8 cellular contexts compared by ENCODE assay signal in genomic region chr19:48290923-48291700, GRCh38. TPM values are rescaled to one million over a fixed set of nuclear protein-coding genes. Genes with fewer than 3 reads are reported as not detected.
DNase-seq lines count a peak whose midpoint lies in the region; ATAC-seq and TF ChIP-seq lines count a peak whose summit lies in the region.

No MANE protein-coding gene starts in this region.

- H3K9me3 ChIP-seq in CD8-positive, alpha-beta memory T cell (ENCODE audit: low read length): no peaks in the 10 kb centered on the region
- H3K9me3 ChIP-seq in HUES48 (ENCODE audit: control insufficient read depth, insufficient read depth, low read length) (peaks cover 5% of the 10 kb centered on the region; the same call in 1 of the 2 replicates), Peyer's patch (no peaks in the 10 kb centered on the region)
- peaks cover 0 to 6% (median 4%) of the 10 kb centered on the region in 3 experiments for H3K9me3 ChIP-seq in naive thymus-derived CD4-positive, alpha-beta T cell (ENCODE audit: control insufficient read depth in 2 of 3, low read length in 3 of 3)

- H3K27ac Mint-ChIP-seq in CD8-positive, alpha-beta memory T cell: peak overlapping the region in 2 of 8 donors; percentile 36 to 65
- H3K27ac Mint-ChIP-seq in activated T-helper 2 cell treated with anti-CD3 and anti-CD28 coated beads, Interferon-gamma antibody, Interleukin-2, Interleukin-4, amounts not matched to agents 10 μg/mL and 5 μg/mL and 100 μg/mL, durations not matched to agents 14 hours and 24 hours and 36 hours: no peak overlapping the region
- peak overlapping the region in 2 of 9 donors; percentile 9 to 46 for H3K27ac Mint-ChIP-seq in naive thymus-derived CD4-positive, alpha-beta T cell

- DNase-seq in CD8-positive, alpha-beta memory T cell: peak; percentile 49 to 66 (median 56)
- peak; percentile 43 to 84 (median 81) for DNase-seq in Peyer's patch
- peak; percentile 42 for DNase-seq in activated T-helper 2 cell treated with anti-CD3 and anti-CD28 coated beads, Interferon-gamma antibody, Interleukin-2, Interleukin-4, amounts not matched to agents 10 μg/mL and 5 μg/mL and 100 μg/mL, durations not matched to agents 14 hours and 24 hours and 36 hours (ENCODE audit: low spot score)
- peak; percentile 85 for DNase-seq in fibroblast of pulmonary artery (ENCODE audit: low read depth)
- peak; percentile 22 to 79 (median 56) for DNase-seq in naive thymus-derived CD4-positive, alpha-beta T cell
- peak; percentile 77 for DNase-seq in stimulated activated naive CD8-positive, alpha-beta T cell treated with anti-CD3 and anti-CD28 coated beads, Interleukin-15, Interleukin-2, amounts not matched to agents 100 U/mL and 50 U/mL, for 24 hours

- no peak for TF ChIP-seq POLR2A in Peyer's patch (IDR thresholded peaks at IDR 0.05)

- H3K27ac ChIP-seq in CD8-positive, alpha-beta memory T cell (ENCODE audit: low read depth, low read length): no peak overlapping the region
- H3K27ac ChIP-seq in HUES48 (ENCODE audit: low read depth, low read length) (peak overlapping the region; percentile 93), Peyer's patch (peak overlapping the region in 1 of 4 donors; percentile 13)
- H3K27ac ChIP-seq in naive thymus-derived CD4-positive, alpha-beta T cell (ENCODE audit: low read depth, low read length): no peak overlapping the region

- ATAC-seq in naive thymus-derived CD4-positive, alpha-beta T cell: peak; percentile 79
- ATAC-seq in stimulated activated naive CD8-positive, alpha-beta T cell treated with anti-CD3 and anti-CD28 coated beads, Interleukin-15, Interleukin-2, amounts not matched to agents 100 U/mL and 50 U/mL, for 24 hours: peak; percentile 46
- no peak for ATAC-seq in GM19035 (IDR thresholded peaks at IDR 0.05; ENCODE audit: unreplicated experiment)

- peaks cover 2 to 34% of the 10 kb centered on the region in 2 donors for H3K27me3 Mint-ChIP-seq in CD8-positive, alpha-beta memory T cell
- H3K27me3 Mint-ChIP-seq in activated T-helper 2 cell treated with anti-CD3 and anti-CD28 coated beads, Interferon-gamma antibody, Interleukin-2, Interleukin-4, amounts not matched to agents 10 μg/mL and 5 μg/mL and 100 μg/mL, durations not matched to agents 14 hours and 24 hours and 36 hours (ENCODE audit: low read depth): no peaks in the 10 kb centered on the region
- H3K27me3 Mint-ChIP-seq in naive thymus-derived CD4-positive, alpha-beta T cell: peaks cover 0 to 7% (median 4%) of the 10 kb centered on the region in 5 donors

- peaks cover 2 to 9% (median 4%) of the 10 kb centered on the region in 5 donors for H3K9me3 Mint-ChIP-seq in CD8-positive, alpha-beta memory T cell
- no peaks in the 10 kb centered on the region for H3K9me3 Mint-ChIP-seq in activated T-helper 2 cell treated with anti-CD3 and anti-CD28 coated beads, Interferon-gamma antibody, Interleukin-2, Interleukin-4, amounts not matched to agents 10 μg/mL and 5 μg/mL and 100 μg/mL, durations not matched to agents 14 hours and 24 hours and 36 hours
- peaks cover 0 to 14% (median 6%) of the 10 kb centered on the region in 11 donors for H3K9me3 Mint-ChIP-seq in naive thymus-derived CD4-positive, alpha-beta T cell

- H3K4me1 Mint-ChIP-seq in CD8-positive, alpha-beta memory T cell: peaks cover 6 to 9% (median 6%) of the 10 kb centered on the region in 3 donors
- H3K4me1 Mint-ChIP-seq in activated T-helper 2 cell treated with anti-CD3 and anti-CD28 coated beads, Interferon-gamma antibody, Interleukin-2, Interleukin-4, amounts not matched to agents 10 μg/mL and 5 μg/mL and 100 μg/mL, durations not matched to agents 14 hours and 24 hours and 36 hours (ENCODE audit: low read depth): peaks cover 3% of the 10 kb centered on the region
- H3K4me1 Mint-ChIP-seq in naive thymus-derived CD4-positive, alpha-beta T cell: peaks cover 0 to 8% (median 3%) of the 10 kb centered on the region in 7 donors

- CTCF ChIA-PET in CD8-positive, alpha-beta memory T cell (lab: Charles Lee): interaction anchor here (0.8 to 2.6 kb wide), 7 partner anchors 16 to 327 kb away, joined by 3 to 9 read pairs (median 5); partner anchors contain the start of gene ZNF114
- CTCF ChIA-PET in naive thymus-derived CD4-positive, alpha-beta T cell (lab: Charles Lee): interaction anchor here (0.6 to 2.4 kb wide), 6 partner anchors 14 to 1519 kb away, joined by 3 to 8 read pairs (median 4); partner anchors contain the start of genes CARD8 and ZNF114

- no peaks in the 10 kb centered on the region for H3K36me3 ChIP-seq in CD8-positive, alpha-beta memory T cell (ENCODE audit: insufficient read depth, low read length)
- H3K36me3 ChIP-seq in HUES48 (ENCODE audit: control insufficient read depth, insufficient read depth, low read length) (peaks cover 22% of the 10 kb centered on the region), Peyer's patch (no peaks in the 10 kb centered on the region)
- H3K36me3 ChIP-seq in naive thymus-derived CD4-positive, alpha-beta T cell (ENCODE audit: control insufficient read depth in 2 of 3, insufficient read depth in 3 of 3, low read length in 3 of 3): no peaks in the 10 kb centered on the region

- H3K36me3 Mint-ChIP-seq in CD8-positive, alpha-beta memory T cell: peaks cover 0 to 8% (median under 1%) of the 10 kb centered on the region in 3 donors
- H3K36me3 Mint-ChIP-seq in activated T-helper 2 cell treated with anti-CD3 and anti-CD28 coated beads, Interferon-gamma antibody, Interleukin-2, Interleukin-4, amounts not matched to agents 10 μg/mL and 5 μg/mL and 100 μg/mL, durations not matched to agents 14 hours and 24 hours and 36 hours (ENCODE audit: low read depth): no peaks in the 10 kb centered on the region
- H3K36me3 Mint-ChIP-seq in naive thymus-derived CD4-positive, alpha-beta T cell: peaks cover 0 to 9% (median 0%) of the 10 kb centered on the region in 5 donors

- peak; percentile 90 to 98 (median 96) for TF ChIP-seq CTCF in Peyer's patch (IDR thresholded peaks at IDR 0.05)
- TF ChIP-seq CTCF in fibroblast of pulmonary artery (IDR thresholded peaks at IDR 0.05; ENCODE audit: low read length, missing control alignments): peak; percentile 95

- peak overlapping the region; percentile 61; the same call in 1 of the 2 replicates for H3K9ac ChIP-seq in HUES48 (ENCODE audit: low read depth, low read length)

- peaks cover 5% of the 10 kb centered on the region for H3K27me3 ChIP-seq in CD8-positive, alpha-beta memory T cell (ENCODE audit: insufficient read depth, low read length, poor library complexity, severe bottlenecking)
- H3K27me3 ChIP-seq in HUES48 (ENCODE audit: control insufficient read depth, insufficient read depth, low read length) (no peaks in the 10 kb centered on the region), Peyer's patch (no peaks in the 10 kb centered on the region)
- peaks cover 0 to 3% of the 10 kb centered on the region in 2 donors for H3K27me3 ChIP-seq in naive thymus-derived CD4-positive, alpha-beta T cell (ENCODE audit: control insufficient read depth in 2 of 2, insufficient read depth in 2 of 2, low read length in 2 of 2)

- intact Hi-C loops in activated T-helper 2 cell treated with anti-CD3 and anti-CD28 coated beads, Interferon-gamma antibody, Interleukin-2, Interleukin-4, amounts not matched to agents 10 μg/mL and 5 μg/mL and 100 μg/mL, durations not matched to agents 14 hours and 24 hours and 36 hours (cut with micrococcal nuclease): loop anchor here (1.0 kb wide), 1 partner anchor 24 kb away; no protein-coding TSS in a partner anchor
- intact Hi-C loops in naive thymus-derived CD4-positive, alpha-beta T cell (cut with micrococcal nuclease): loop anchor here (1.0 kb wide), 4 partner anchors 20 to 184 kb away; no protein-coding TSS in a partner anchor

- H3K4me3 Mint-ChIP-seq in CD8-positive, alpha-beta memory T cell: peak overlapping the region in 6 of 7 donors; percentile 74 to 84 (median 81)
- peak overlapping the region; percentile 76 for H3K4me3 Mint-ChIP-seq in activated T-helper 2 cell treated with anti-CD3 and anti-CD28 coated beads, Interferon-gamma antibody, Interleukin-2, Interleukin-4, amounts not matched to agents 10 μg/mL and 5 μg/mL and 100 μg/mL, durations not matched to agents 14 hours and 24 hours and 36 hours (ENCODE audit: low read depth)
- H3K4me3 Mint-ChIP-seq in naive thymus-derived CD4-positive, alpha-beta T cell: peak overlapping the region; percentile 71 to 86 (median 81)

- H3K4me1 ChIP-seq in CD8-positive, alpha-beta memory T cell (ENCODE audit: insufficient read depth, low read length): peaks cover 9% of the 10 kb centered on the region
- H3K4me1 ChIP-seq in HUES48 (ENCODE audit: control insufficient read depth, insufficient read depth, low read length) (peaks cover 7% of the 10 kb centered on the region; the same call in 1 of the 2 replicates), Peyer's patch (peaks cover 0 to 8% (median 2%) of the 10 kb centered on the region in 4 donors)
- peaks cover 6 to 7% of the 10 kb centered on the region in 2 donors for H3K4me1 ChIP-seq in naive thymus-derived CD4-positive, alpha-beta T cell (ENCODE audit: control insufficient read depth in 2 of 2, insufficient read depth in 2 of 2, low read length in 2 of 2)

- POLR2A ChIA-PET in CD8-positive, alpha-beta memory T cell (lab: Charles Lee): interaction anchor here (0.7 kb wide), 1 partner anchor 343 kb away, joined by 3 read pairs; no protein-coding TSS in a partner anchor
- POLR2A ChIA-PET in naive thymus-derived CD4-positive, alpha-beta T cell (lab: Charles Lee): interaction anchor here (0.5 to 0.7 kb wide), 2 partner anchors 25 to 136 kb away, joined by 3 to 4 read pairs; no protein-coding TSS in a partner anchor

- peak overlapping the region; percentile 73 for H3K4me3 ChIP-seq in CD8-positive, alpha-beta memory T cell (ENCODE audit: low read length)
- peak overlapping the region; percentile 58 for H3K4me3 ChIP-seq in HUES48 (ENCODE audit: low read depth, low read length)
- H3K4me3 ChIP-seq in Peyer's patch: peak overlapping the region; percentile 20 to 53 (median 44)
- peak overlapping the region; percentile 55 for H3K4me3 ChIP-seq in fibroblast of pulmonary artery (replicated peaks; ENCODE audit: low read depth, low read length)
- peak overlapping the region; percentile 72 for H3K4me3 ChIP-seq in naive thymus-derived CD4-positive, alpha-beta T cell (ENCODE audit: low read length)

RNA-seq across cellular contexts. Expression of gene ZNF114, which starts 21.2 kb away (rescaled TPM):
- total RNA-seq in CD8-positive, alpha-beta memory T cell: under 1 TPM in 1 of 2 experiments, not detected in 1; 0.13 TPM
- polyA plus RNA-seq in CD8-positive, alpha-beta memory T cell: not detected
- not detected for total RNA-seq in Peyer's patch
- 0.37 and 0.94 TPM in 2 replicates for total RNA-seq in activated T-helper 2 cell treated with anti-CD3 and anti-CD28 coated beads, Interferon-gamma antibody, Interleukin-2, Interleukin-4, amounts not matched to agents 10 μg/mL and 5 μg/mL and 100 μg/mL, durations not matched to agents 14 hours and 24 hours and 36 hours
- under 1 TPM in 2 of 5 experiments, not detected in 3; 0.29 to 0.51 TPM for total RNA-seq in naive thymus-derived CD4-positive, alpha-beta T cell
- polyA plus RNA-seq in naive thymus-derived CD4-positive, alpha-beta T cell: not detected

RNA-seq across cellular contexts. Expression of gene EMP3, which starts 34.2 kb away (rescaled TPM):
- 100 to 1,000 TPM; 273 to 278 TPM for total RNA-seq in CD8-positive, alpha-beta memory T cell
- polyA plus RNA-seq in CD8-positive, alpha-beta memory T cell: 1,041 TPM
- 10 to 100 TPM in 2 of 4 donors, 1 to 10 TPM in 2; 4.7 to 21.5 (median 10.5) TPM for total RNA-seq in Peyer's patch
- total RNA-seq in activated T-helper 2 cell treated with anti-CD3 and anti-CD28 coated beads, Interferon-gamma antibody, Interleukin-2, Interleukin-4, amounts not matched to agents 10 μg/mL and 5 μg/mL and 100 μg/mL, durations not matched to agents 14 hours and 24 hours and 36 hours: 318 and 329 TPM in 2 replicates
- 100 to 1,000 TPM; 183 to 425 (median 257) TPM for total RNA-seq in naive thymus-derived CD4-positive, alpha-beta T cell
- 100 to 1,000 TPM; 511 to 711 TPM for polyA plus RNA-seq in naive thymus-derived CD4-positive, alpha-beta T cell

RNA-seq across cellular contexts. Expression of gene CARD8, which starts 35.4 kb away (rescaled TPM):
- total RNA-seq in CD8-positive, alpha-beta memory T cell: 100 to 1,000 TPM; 132 TPM
- 95.8 TPM for polyA plus RNA-seq in CD8-positive, alpha-beta memory T cell
- total RNA-seq in Peyer's patch: 100 to 1,000 TPM in 1 of 4 donors, 10 to 100 TPM in 3; 31.5 to 115 (median 39.2) TPM
- total RNA-seq in activated T-helper 2 cell treated with anti-CD3 and anti-CD28 coated beads, Interferon-gamma antibody, Interleukin-2, Interleukin-4, amounts not matched to agents 10 μg/mL and 5 μg/mL and 100 μg/mL, durations not matched to agents 14 hours and 24 hours and 36 hours: 108 and 110 TPM in 2 replicates
- 100 to 1,000 TPM; 104 to 301 (median 182) TPM for total RNA-seq in naive thymus-derived CD4-positive, alpha-beta T cell
- polyA plus RNA-seq in naive thymus-derived CD4-positive, alpha-beta T cell: 100 to 1,000 TPM in 1 of 2 donors, 10 to 100 TPM in 1; 73.6 to 101 TPM

Comparison
In these comparisons a context has a peak if more than half of its experiments do, and no peak if none do; other contexts are left out.
1. RNA of gene EMP3, which starts 34.2 kb away (total RNA-seq): 318 to 329 TPM in activated T-helper 2 cell treated with anti-CD3 and anti-CD28 coated beads, Interferon-gamma antibody, Interleukin-2, Interleukin-4, amounts not matched to agents 10 μg/mL and 5 μg/mL and 100 μg/mL, durations not matched to agents 14 hours and 24 hours and 36 hours, 273 to 278 TPM in CD8-positive, alpha-beta memory T cell and 183 to 425 TPM in naive thymus-derived CD4-positive, alpha-beta T cell; 4.7 to 21.5 TPM in Peyer's patch; every median in the first group is over 4 times any median in the second.
2. Peak in every context shown above with its lines, with median percentiles within 50 percentile points of each other: DNase-seq, H3K4me3 ChIP-seq and H3K4me3 Mint-ChIP-seq.